16 cellular contexts compared by ENCODE assay signal in genomic region chr15:68637755-68638405, GRCh38. TPM values are rescaled to one million over a fixed set of nuclear protein-coding genes. Genes with fewer than 3 reads are reported as not detected.
DNase-seq lines count a peak whose midpoint lies in the region; ATAC-seq and TF ChIP-seq lines count a peak whose summit lies in the region.
"Had no signal": no experiment of that assay in that cellular context is flagged by ENCODE, and none has a peak within 500 bp of the region (broad histone marks: within the 10 kb centered on the region; RNA-seq: fewer than 3 reads in every experiment).

No MANE protein-coding gene starts in this region.

- TF ChIP-seq CTCF in lung (IDR thresholded peaks at IDR 0.05; ENCODE audit: control extremely low read depth, extremely low read depth) (no peak), CD14-positive monocyte (IDR thresholded peaks at IDR 0.05) (no peak)

- no peaks in the 10 kb centered on the region for H3K36me3 Mint-ChIP-seq in CD14-positive monocyte

- no peaks in the 10 kb centered on the region for H3K27me3 ChIP-seq in lung (ENCODE audit: control insufficient read depth, insufficient read depth)
- H3K27me3 ChIP-seq: brain microvascular endothelial cell, hepatocyte had no signal

- H3K36me3 ChIP-seq in lung (ENCODE audit: control insufficient read depth in 2 of 2, insufficient read depth in 2 of 2, low read length in 2 of 2) (no peaks in the 10 kb centered on the region), urinary bladder (ENCODE audit: insufficient read depth) (no peaks in the 10 kb centered on the region)
- H3K36me3 ChIP-seq: brain microvascular endothelial cell had no signal

- H3K4me1 ChIP-seq in lung (ENCODE audit: control insufficient read depth in 2 of 2, insufficient read depth in 2 of 2, low read length in 2 of 2) (peaks cover 12 to 13% of the 10 kb centered on the region in 2 donors), urinary bladder (ENCODE audit: insufficient read depth) (no peaks in the 10 kb centered on the region)

- ATAC-seq in lung (ENCODE audit: insufficient read depth, low FRiP score) = peak; percentile 64
- ATAC-seq: GM23338, Panc1 had no signal

- H3K27me3 Mint-ChIP-seq in CD14-positive monocyte (ENCODE audit: low read depth in 3 of 3) = peaks cover 0 to 2% (median 0%) of the 10 kb centered on the region in 3 donors

- H3K27ac Mint-ChIP-seq in CD14-positive monocyte = peak overlapping the region in 1 of 7 donors; percentile 20
- H3K27ac Mint-ChIP-seq: GM23338 had no signal

- intact Hi-C loops in CD14-positive monocyte (cut with micrococcal nuclease) = no loop called here

- peaks cover under 1% of the 10 kb centered on the region for H3K4me1 Mint-ChIP-seq in CD14-positive monocyte

- H3K4me3 Mint-ChIP-seq in CD14-positive monocyte = no peak overlapping the region
- H3K4me3 Mint-ChIP-seq: GM23338 had no signal

- no peaks in the 10 kb centered on the region for H3K9me3 Mint-ChIP-seq in CD14-positive monocyte
- H3K9me3 Mint-ChIP-seq: GM23338 had no signal

- H3K4me3 ChIP-seq in lung (no peak overlapping the region), urinary bladder (ENCODE audit: low read depth, low read length) (no peak overlapping the region)
- H3K4me3 ChIP-seq: GM23338, hepatocyte had no signal

- peak overlapping the region in 1 of 2 donors; percentile 26 for H3K27ac ChIP-seq in lung (ENCODE audit: low read depth in 1 of 2, low read length in 1 of 2)
- H3K27ac ChIP-seq in urinary bladder (ENCODE audit: low read depth) = peak overlapping the region; percentile 25
- H3K27ac ChIP-seq: brain microvascular endothelial cell, hepatocyte had no signal

- H3K9me3 ChIP-seq in lung (ENCODE audit: control insufficient read depth in 2 of 2, insufficient read depth in 1 of 2, low read length in 1 of 2) = no peaks in the 10 kb centered on the region

- 45 to 59% methylated on average over 5 of the region's 5 CpGs for WGBS in lung, 2 donors
- 41% methylated on average over 5 of the region's 5 CpGs for WGBS in urinary bladder

- DNase-seq in NCI-H345 (lab: John Stamatoyannopoulos, UW) (peak; percentile 36), NCI-H345 treated with DMSO at 0.1 percent for 48 hours (lab: John Stamatoyannopoulos, UW; ENCODE audit: unreplicated experiment) (no peak), dedifferentiated amniotic fluid mesenchymal stem cell (ENCODE audit: extremely low spot score) (peak; percentile 36), lung (ENCODE audit: low spot score) (peak; percentile 60), SKM-1 treated with dmso at 0.1 percent for 144 hours (lab: John Stamatoyannopoulos, UW; ENCODE audit: unreplicated experiment) (no peak), CD14-positive monocyte (ENCODE audit: low spot score) (no peak), T-helper 9 cell (no peak)
- DNase-seq: ACHN; brain microvascular endothelial cell; NCI-H1694; stimulated activated naive CD4-positive, alpha-beta T cell treated with Interleukin-2 at 50 U/mL for 16 hours had no signal

RNA-seq across cellular contexts. Expression of gene CORO2B, which starts 59.1 kb away (rescaled TPM):
- total RNA-seq in lung = 10 to 100 TPM in 1 of 2 donors, 1 to 10 TPM in 1; 5.9 to 12.5 TPM
- 1 to 10 TPM; 2.4 to 2.8 TPM for polyA plus RNA-seq in lung
- total RNA-seq in urinary bladder = 4.2 TPM
- polyA plus RNA-seq in urinary bladder = 6.4 TPM
- polyA plus RNA-seq in CD14-positive monocyte = not detected
- total RNA-seq: G401 had no signal

Comparison
In these comparisons a context has a peak if more than half of its experiments do, and no peak if none do; other contexts are left out.
1. DNase-seq: peak in NCI-H345 (single experiment), dedifferentiated amniotic fluid mesenchymal stem cell (single experiment) and lung (single experiment); none in NCI-H345 treated with DMSO at 0.1 percent for 48 hours (single experiment), SKM-1 treated with dmso at 0.1 percent for 144 hours (single experiment), CD14-positive monocyte (single experiment) and T-helper 9 cell (single experiment).